ENCODE assay signal across 1 cellular context in the genomic region with DNA sequence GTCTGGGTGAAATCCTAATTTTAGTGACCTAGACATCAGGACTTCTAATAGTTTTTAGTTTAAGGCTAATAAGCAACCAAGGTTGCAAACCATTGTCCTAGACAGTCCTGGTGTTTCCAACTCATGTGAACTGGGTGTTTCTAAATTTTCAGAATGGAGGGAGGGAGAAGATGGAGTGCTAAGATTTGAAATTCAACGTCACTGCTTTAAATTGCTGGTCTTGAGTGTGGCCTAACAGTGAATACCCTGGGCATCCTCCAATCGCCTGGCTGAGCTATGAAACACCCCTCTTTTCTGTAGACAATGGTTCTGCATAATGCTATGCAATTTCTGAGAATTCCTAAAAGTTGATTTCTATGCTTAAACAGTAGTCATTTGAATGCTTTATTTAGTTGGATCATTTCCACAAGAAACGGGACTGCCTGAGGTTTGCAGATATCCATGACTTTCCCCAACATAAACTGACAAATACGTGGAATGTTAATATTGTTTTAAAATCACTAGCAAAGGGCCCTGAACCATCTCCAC.
A peak's percentile ranks its signal among the peaks of the same experiment; 100 is the strongest.
TF ChIP-seq lines count a peak whose summit lies in the region.

No MANE protein-coding gene starts in this region.

TF ChIP-seq in K562, 482 proteins besides CTCF, POLR2A, EP300 and RAD21 (continues in another document):
- TF ChIP-seq CHD2 (IDR thresholded peaks at IDR 0.05; ENCODE audit: low read depth, low read length) (no peak), MAZ (CRISPR knock-in tag; conservative IDR thresholded peaks at IDR 0.05 in 1 of 2, IDR thresholded peaks at IDR 0.05 in 1 of 2) (peak in 1 of 2 experiments; percentile 87; a peak in 2 of 4 replicates), FIP1L1 (IDR thresholded peaks at IDR 0.05; ENCODE audit: low read depth, low read length, poor library complexity, severe bottlenecking) (no peak), ZNF316 (IDR thresholded peaks at IDR 0.05) (no peak), ZNF146 (CRISPR knock-in tag; IDR thresholded peaks at IDR 0.05; ENCODE audit: unreplicated experiment) (no peak), RAD51 (IDR thresholded peaks at IDR 0.05; ENCODE audit: borderline replicate concordance, low read depth) (no peak), PTTG1 (tag; IDR thresholded peaks at IDR 0.05; ENCODE audit: low read depth) (no peak), KDM2B (CRISPR knock-in tag; IDR thresholded peaks at IDR 0.05) (no peak), NCOA1 (IDR thresholded peaks at IDR 0.05; ENCODE audit: low read depth) (no peak), PHB (CRISPR knock-in tag; IDR thresholded peaks at IDR 0.05) (no peak), MTF1 (CRISPR knock-in tag; IDR thresholded peaks at IDR 0.05; ENCODE audit: borderline replicate concordance) (no peak), STAG1 (CRISPR knock-in tag; IDR thresholded peaks at IDR 0.05; ENCODE audit: borderline replicate concordance) (no peak), ADNP (tag; IDR thresholded peaks at IDR 0.05) (0 out of 2 replicates have a peak, but pooled peaks have one; percentile 2), CREB1 (IDR thresholded peaks at IDR 0.05) (0 out of 2 replicates have a peak, but pooled peaks have one; percentile 34), CREB1 (CRISPR knock-in tag; IDR thresholded peaks at IDR 0.05) (no peak), ZNF224 (CRISPR knock-in tag; IDR thresholded peaks at IDR 0.05) (no peak), CBFB (CRISPR knock-in tag; IDR thresholded peaks at IDR 0.05) (no peak), ZNF764 (CRISPR knock-in tag; IDR thresholded peaks at IDR 0.05; ENCODE audit: low read depth) (no peak), PREB (CRISPR knock-in tag; IDR thresholded peaks at IDR 0.05) (no peak), ZBTB1 (CRISPR knock-in tag; IDR thresholded peaks at IDR 0.05; ENCODE audit: borderline replicate concordance, low read depth) (no peak), BRF1 (IDR thresholded peaks at IDR 0.05; ENCODE audit: borderline replicate concordance, extremely low read depth, insufficient read length) (no peak), GATAD2B (IDR thresholded peaks at IDR 0.05; ENCODE audit: borderline replicate concordance) (no peak), CEBPZ (IDR thresholded peaks at IDR 0.05; ENCODE audit: borderline replicate concordance, low read depth, low read length) (no peak), SMARCC2 (IDR thresholded peaks at IDR 0.05; ENCODE audit: low read depth) (no peak), EP400 (IDR thresholded peaks at IDR 0.05) (peak; percentile 51), NFATC3 (IDR thresholded peaks at IDR 0.05) (no peak), POLR2AphosphoS5 (IDR thresholded peaks at IDR 0.05; ENCODE audit: control insufficient read depth, insufficient read depth, low read depth, low read length) (peak; percentile 50), BHLHE40 (IDR thresholded peaks at IDR 0.05; ENCODE audit: low read length) (no peak), GTF2F1 (IDR thresholded peaks at IDR 0.05; ENCODE audit: low read depth, low read length) (no peak), FOXP4 (CRISPR knock-in tag; IDR thresholded peaks at IDR 0.05; ENCODE audit: borderline replicate concordance) (no peak), RCOR1 (IDR thresholded peaks at IDR 0.05; ENCODE audit: borderline replicate concordance in 1 of 2, low read depth in 2 of 2, low read length in 2 of 2) (no peak), XRCC5 (IDR thresholded peaks at IDR 0.05; ENCODE audit: low read depth, low read length) (no peak), FOSL1 (tag; conservative IDR thresholded peaks at IDR 0.05) (no peak), FOXK2 (conservative IDR thresholded peaks at IDR 0.05 in 1 of 2, IDR thresholded peaks at IDR 0.05 in 1 of 2; ENCODE audit: low read depth in 2 of 2) (peak; percentile 57 to 71; a peak in 3 of 4 replicates), STAT6 (CRISPR knock-in tag; IDR thresholded peaks at IDR 0.05) (no peak), NRF1 (conservative IDR thresholded peaks at IDR 0.05 in 1 of 2, IDR thresholded peaks at IDR 0.05 in 1 of 2) (peak; percentile 56 to 65), ZNF507 (tag; conservative IDR thresholded peaks at IDR 0.05) (no peak), WHSC1 (IDR thresholded peaks at IDR 0.05; ENCODE audit: low read length) (no peak), ARID1B (IDR thresholded peaks at IDR 0.05) (0 out of 2 replicates have a peak, but pooled peaks have one; percentile 19), HMGXB4 (CRISPR knock-in tag; IDR thresholded peaks at IDR 0.05) (no peak), HOMEZ (CRISPR knock-in tag; IDR thresholded peaks at IDR 0.05) (no peak), ETS2 (tag; IDR thresholded peaks at IDR 0.05; ENCODE audit: borderline replicate concordance, poor library complexity, severe bottlenecking) (no peak), PML (IDR thresholded peaks at IDR 0.05; ENCODE audit: low read length) (no peak; the same call in 1 of the 2 replicates), PHB2 (IDR thresholded peaks at IDR 0.05; ENCODE audit: low read depth) (no peak), DMBX1 (CRISPR knock-in tag; IDR thresholded peaks at IDR 0.05; ENCODE audit: borderline replicate concordance) (no peak), HDAC8 (tag; IDR thresholded peaks at IDR 0.05) (no peak), SMAD1 (IDR thresholded peaks at IDR 0.05; ENCODE audit: low read depth, low read length, partially characterized antibody) (no peak)
- TF ChIP-seq, protein P1, sequence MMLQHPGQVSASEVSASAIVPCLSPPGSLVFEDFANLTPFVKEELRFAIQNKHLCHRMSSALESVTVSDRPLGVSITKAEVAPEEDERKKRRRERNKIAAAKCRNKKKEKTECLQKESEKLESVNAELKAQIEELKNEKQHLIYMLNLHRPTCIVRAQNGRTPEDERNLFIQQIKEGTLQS (IDR thresholded peaks at IDR 0.05) = no peak
- TF ChIP-seq, protein P1 (CRISPR knock-in tag; conservative IDR thresholded peaks at IDR 0.05) = no peak
- TF ChIP-seq, protein P2, sequence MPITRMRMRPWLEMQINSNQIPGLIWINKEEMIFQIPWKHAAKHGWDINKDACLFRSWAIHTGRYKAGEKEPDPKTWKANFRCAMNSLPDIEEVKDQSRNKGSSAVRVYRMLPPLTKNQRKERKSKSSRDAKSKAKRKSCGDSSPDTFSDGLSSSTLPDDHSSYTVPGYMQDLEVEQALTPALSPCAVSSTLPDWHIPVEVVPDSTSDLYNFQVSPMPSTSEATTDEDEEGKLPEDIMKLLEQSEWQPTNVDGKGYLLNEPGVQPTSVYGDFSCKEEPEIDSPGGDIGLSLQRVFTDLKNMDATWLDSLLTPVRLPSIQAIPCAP (CRISPR knock-in tag; IDR thresholded peaks at IDR 0.05; ENCODE audit: borderline replicate concordance) = no peak
- TF ChIP-seq, protein P3, sequence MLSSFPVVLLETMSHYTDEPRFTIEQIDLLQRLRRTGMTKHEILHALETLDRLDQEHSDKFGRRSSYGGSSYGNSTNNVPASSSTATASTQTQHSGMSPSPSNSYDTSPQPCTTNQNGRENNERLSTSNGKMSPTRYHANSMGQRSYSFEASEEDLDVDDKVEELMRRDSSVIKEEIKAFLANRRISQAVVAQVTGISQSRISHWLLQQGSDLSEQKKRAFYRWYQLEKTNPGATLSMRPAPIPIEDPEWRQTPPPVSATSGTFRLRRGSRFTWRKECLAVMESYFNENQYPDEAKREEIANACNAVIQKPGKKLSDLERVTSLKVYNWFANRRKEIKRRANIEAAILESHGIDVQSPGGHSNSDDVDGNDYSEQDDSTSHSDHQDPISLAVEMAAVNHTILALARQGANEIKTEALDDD (IDR thresholded peaks at IDR 0.05) = peak; percentile 22; the same call in 1 of the 2 replicates
- TF ChIP-seq, protein P4, sequence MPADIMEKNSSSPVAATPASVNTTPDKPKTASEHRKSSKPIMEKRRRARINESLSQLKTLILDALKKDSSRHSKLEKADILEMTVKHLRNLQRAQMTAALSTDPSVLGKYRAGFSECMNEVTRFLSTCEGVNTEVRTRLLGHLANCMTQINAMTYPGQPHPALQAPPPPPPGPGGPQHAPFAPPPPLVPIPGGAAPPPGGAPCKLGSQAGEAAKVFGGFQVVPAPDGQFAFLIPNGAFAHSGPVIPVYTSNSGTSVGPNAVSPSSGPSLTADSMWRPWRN (IDR thresholded peaks at IDR 0.05; ENCODE audit: low read depth) = no peak
